Comparison of ENCODE assay signal across 15 cellular contexts in the genomic region with DNA sequence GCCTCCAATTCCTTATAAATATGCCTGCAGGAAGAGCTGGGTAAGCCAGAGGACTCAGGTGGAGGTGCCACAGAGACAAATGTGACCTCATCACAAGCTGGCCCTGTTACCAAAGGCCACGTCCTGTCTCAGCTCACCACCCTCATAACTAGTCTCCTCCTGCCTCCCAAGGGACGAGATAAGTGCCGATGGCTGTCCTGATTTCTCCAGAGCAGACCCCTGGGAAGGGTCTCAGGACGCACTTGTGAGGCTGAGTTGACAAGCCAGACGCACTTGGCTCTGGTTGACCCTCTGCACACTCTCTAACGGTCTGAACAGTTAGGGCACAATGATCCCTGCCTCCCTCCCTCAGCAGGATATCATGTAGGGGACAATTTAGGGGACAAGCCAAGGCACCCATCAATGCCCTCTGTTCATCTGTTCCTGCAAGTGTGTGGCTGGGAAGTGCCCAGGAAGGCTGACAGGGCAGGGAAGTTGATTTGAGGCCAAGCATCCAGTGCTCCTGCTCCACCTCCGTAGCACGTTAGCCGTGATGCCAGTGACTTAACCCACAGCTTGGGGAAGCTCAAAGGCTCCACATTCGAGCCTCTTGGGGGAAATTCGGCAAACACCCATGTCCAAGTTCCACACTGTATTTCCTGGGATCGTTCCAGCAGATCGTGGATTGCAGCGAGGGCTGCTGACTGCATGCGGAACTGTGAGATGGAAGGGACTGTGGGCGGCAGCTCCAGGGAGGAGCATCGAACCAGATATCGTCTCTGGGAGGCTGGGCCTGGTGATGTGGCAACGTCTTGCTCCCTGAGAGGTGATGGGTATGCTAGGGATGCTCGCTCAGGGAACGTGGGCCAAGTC. TPM values are rescaled to one million over a fixed set of nuclear protein-coding genes. Genes with fewer than 3 reads are reported as not detected.
"Had no signal": no experiment of that assay in that cellular context is flagged by ENCODE, and none has a peak within 500 bp of the region (broad histone marks: within the 10 kb centered on the region; RNA-seq: fewer than 3 reads in every experiment).

No MANE protein-coding gene starts in this region.

- DNase-seq: activated CD4-positive, alpha-beta T cell treated with anti-CD3 and anti-CD28 coated beads for 36 hours; activated CD4-positive, alpha-beta T cell treated with anti-CD3 and anti-CD28 coated beads, Interleukin-2, amount 50 U/mL, for 48 hours; dermis blood vessel endothelial cell; effector memory CD4-positive, alpha-beta T cell; hippocampal formation; mammary epithelial cell; nephron progenitor cell; stimulated activated naive B cell treated with anti-CD40 and anti-IgM and Interleukin-4, amounts not matched to agents 10 μg/mL and 1 μg/mL and 100 μg/mL, for 72 hours had no signal

- H3K4me3 ChIP-seq: prostate gland, tibial artery, vagina had no signal

- H3K27ac ChIP-seq: prostate gland, vagina had no signal

- H3K36me3 ChIP-seq: prostate gland, tibial artery, vagina had no signal

- FAIRE-seq: endothelial cell of umbilical vein, islet of Langerhans had no signal

- ATAC-seq: activated CD4-positive, alpha-beta T cell treated with anti-CD3 and anti-CD28 coated beads for 36 hours; stimulated activated naive B cell treated with anti-CD40 and anti-IgM and Interleukin-4, amounts not matched to agents 10 μg/mL and 1 μg/mL and 100 μg/mL, for 72 hours; WTC11 had no signal

- H3K27me3 ChIP-seq: esophagus muscularis mucosa, tibial artery, vagina had no signal

- H3K9me3 ChIP-seq: prostate gland, tibial artery, vagina had no signal

- H3K4me1 ChIP-seq: prostate gland had no signal

RNA-seq across cellular contexts. Expression of gene SMIM38, which starts 2.8 kb away (rescaled TPM):
- total RNA-seq: endothelial cell of umbilical vein had no signal
- polyA plus RNA-seq: mammary epithelial cell had no signal
